16 cellular contexts compared by ENCODE assay signal in the genomic region with DNA sequence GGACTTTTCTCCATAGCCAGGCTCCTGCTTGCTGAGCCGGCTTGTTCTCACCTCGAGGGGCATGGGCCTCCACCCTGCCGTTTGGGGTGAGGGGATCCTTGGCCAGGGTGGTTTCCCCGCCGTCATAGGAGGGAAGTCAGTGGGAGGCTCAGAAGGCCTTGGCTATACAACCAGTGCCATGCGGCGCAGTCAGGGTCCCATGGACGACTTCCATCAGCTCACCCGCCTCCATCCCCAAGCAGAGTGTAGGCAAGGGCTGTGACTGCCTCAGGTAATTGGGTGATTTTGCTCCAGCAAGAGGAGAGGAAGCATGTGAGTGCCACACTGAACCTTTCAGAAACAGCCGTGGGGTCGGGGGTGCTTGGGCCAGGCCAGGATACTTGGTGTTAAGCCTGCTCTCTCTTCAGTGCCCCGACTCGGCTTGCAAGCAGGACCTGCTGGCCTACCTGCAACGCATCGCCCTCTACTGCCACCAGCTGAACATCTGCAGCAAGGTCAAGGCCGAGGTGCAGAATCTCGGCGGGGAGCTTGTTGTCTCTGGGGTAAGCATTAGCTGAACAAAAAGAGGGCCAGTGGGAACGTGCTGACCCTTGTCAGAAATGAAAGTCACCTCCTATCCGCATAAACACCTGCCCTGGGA. TPM values are rescaled to one million over a fixed set of nuclear protein-coding genes. Genes with fewer than 3 reads are reported as not detected.
DNase-seq lines count a peak whose midpoint lies in the region; ATAC-seq and TF ChIP-seq lines count a peak whose summit lies in the region.
"Had no signal": no experiment of that assay in that cellular context is flagged by ENCODE, and none has a peak within 500 bp of the region (broad histone marks: within the 10 kb centered on the region; RNA-seq: fewer than 3 reads in every experiment).

No MANE protein-coding gene starts in this region.

- H3K9me2 ChIP-seq in OCI-LY1 (ENCODE audit: low read depth, low read length), result no peaks in the 10 kb centered on the region

- no peak for DNase-seq in AG09309 (ENCODE audit: low read depth)
- DNase-seq in GM12865 (ENCODE audit: low read depth), result peak; percentile 27
- no peak for DNase-seq in fibroblast of villous mesenchyme (ENCODE audit: low read depth)
- no peak for DNase-seq in stimulated activated naive CD8-positive, alpha-beta T cell treated with anti-CD3 and anti-CD28 coated beads, Interleukin-15, amount 100 ng/mL, for 72 hours
- no peak for DNase-seq in hypothalamus (lab: John Stamatoyannopoulos, UW)
- no peak for DNase-seq in activated CD4-positive, alpha-beta memory T cell treated with anti-CD3 and anti-CD28 coated beads, Interleukin-2, amount 10 ng/mL, durations not matched to agents 7 days and 5 days
- DNase-seq in cortex of kidney (lab: John Stamatoyannopoulos, UW), result no peak
- DNase-seq: activated T-cell treated with anti-CD3 and anti-CD28 coated beads, Interleukin-2, amount 50 U/mL, for 48 hours; amygdala; effector CD8-positive, alpha-beta T cell; stimulated activated CD4-positive, alpha-beta T cell treated with anti-CD3 and anti-CD28 coated beads, Interleukin-2, amount 100 ng/mL, for 48 hours had no signal

- H3F3A ChIP-seq in OCI-LY1 (ENCODE audit: insufficient read depth, low read length), result no peaks in the 10 kb centered on the region

- POLR2A ChIA-PET in activated CD4-positive, alpha-beta memory T cell treated with anti-CD3 and anti-CD28 coated beads, Interleukin-2, amount 10 ng/mL, durations not matched to agents 7 days and 5 days (lab: Charles Lee), result no interaction called here

- CTCF ChIA-PET in activated CD4-positive, alpha-beta memory T cell treated with anti-CD3 and anti-CD28 coated beads, Interleukin-2, amount 10 ng/mL, durations not matched to agents 7 days and 5 days (lab: Charles Lee), result interaction anchor here (0.6 kb wide), 1 partner anchor 322 kb away, joined by 3 read pairs; no protein-coding TSS in a partner anchor

- no peak overlapping the region for H3K27ac Mint-ChIP-seq in stimulated activated naive CD8-positive, alpha-beta T cell treated with anti-CD3 and anti-CD28 coated beads, Interleukin-15, amount 100 ng/mL, for 72 hours
- H3K27ac Mint-ChIP-seq in activated CD4-positive, alpha-beta memory T cell treated with anti-CD3 and anti-CD28 coated beads, Interleukin-2, amount 10 ng/mL, durations not matched to agents 7 days and 5 days, result no peak overlapping the region
- H3K27ac Mint-ChIP-seq: stimulated activated memory B cell treated with anti-CD40 and anti-IgM and Interleukin-4, amounts not matched to agents 10 μg/mL and 1 μg/mL and 100 μg/mL, for 72 hours had no signal

- no peaks in the 10 kb centered on the region for H3K27me3 Mint-ChIP-seq in stimulated activated naive CD8-positive, alpha-beta T cell treated with anti-CD3 and anti-CD28 coated beads, Interleukin-15, amount 100 ng/mL, for 72 hours
- H3K27me3 Mint-ChIP-seq in activated CD4-positive, alpha-beta memory T cell treated with anti-CD3 and anti-CD28 coated beads, Interleukin-2, amount 10 ng/mL, durations not matched to agents 7 days and 5 days, result no peaks in the 10 kb centered on the region
- H3K27me3 Mint-ChIP-seq: stimulated activated memory B cell treated with anti-CD40 and anti-IgM and Interleukin-4, amounts not matched to agents 10 μg/mL and 1 μg/mL and 100 μg/mL, for 72 hours had no signal

- no peaks in the 10 kb centered on the region for H3K9me3 ChIP-seq in OCI-LY1 (ENCODE audit: low read length)
- H3K9me3 ChIP-seq: BLaER1, gastroesophageal sphincter had no signal

- H3K9ac ChIP-seq in OCI-LY1 (ENCODE audit: low read length), result no peak overlapping the region
- H3K9ac ChIP-seq: BLaER1 had no signal

- H4K20me1 ChIP-seq in OCI-LY1 (ENCODE audit: insufficient read depth, low read length), result no peaks in the 10 kb centered on the region

- no peak overlapping the region for H3K4me3 Mint-ChIP-seq in stimulated activated naive CD8-positive, alpha-beta T cell treated with anti-CD3 and anti-CD28 coated beads, Interleukin-15, amount 100 ng/mL, for 72 hours
- H3K4me3 Mint-ChIP-seq in activated CD4-positive, alpha-beta memory T cell treated with anti-CD3 and anti-CD28 coated beads, Interleukin-2, amount 10 ng/mL, durations not matched to agents 7 days and 5 days, result no peak overlapping the region
- H3K4me3 Mint-ChIP-seq: stimulated activated memory B cell treated with anti-CD40 and anti-IgM and Interleukin-4, amounts not matched to agents 10 μg/mL and 1 μg/mL and 100 μg/mL, for 72 hours had no signal

- H3K79me2 ChIP-seq in OCI-LY1 (ENCODE audit: insufficient read depth, low read length), result no peaks in the 10 kb centered on the region

- no peaks in the 10 kb centered on the region for H3K9me3 Mint-ChIP-seq in stimulated activated naive CD8-positive, alpha-beta T cell treated with anti-CD3 and anti-CD28 coated beads, Interleukin-15, amount 100 ng/mL, for 72 hours
- H3K9me3 Mint-ChIP-seq in activated CD4-positive, alpha-beta memory T cell treated with anti-CD3 and anti-CD28 coated beads, Interleukin-2, amount 10 ng/mL, durations not matched to agents 7 days and 5 days, result no peaks in the 10 kb centered on the region
- H3K9me3 Mint-ChIP-seq: stimulated activated memory B cell treated with anti-CD40 and anti-IgM and Interleukin-4, amounts not matched to agents 10 μg/mL and 1 μg/mL and 100 μg/mL, for 72 hours had no signal

- H3K4me2 ChIP-seq in OCI-LY1 (ENCODE audit: low read length), result no peak overlapping the region
- H3K4me2 ChIP-seq: BLaER1 had no signal

- H3K36me3 Mint-ChIP-seq in activated CD4-positive, alpha-beta memory T cell treated with anti-CD3 and anti-CD28 coated beads, Interleukin-2, amount 10 ng/mL, durations not matched to agents 7 days and 5 days (ENCODE audit: low read depth), result peaks cover 19% of the 10 kb centered on the region

- no peaks in the 10 kb centered on the region for H3K36me3 ChIP-seq in OCI-LY1 (ENCODE audit: insufficient read depth, low read length)

- no peak for ATAC-seq in stimulated activated naive CD8-positive, alpha-beta T cell treated with anti-CD3 and anti-CD28 coated beads, Interleukin-15, amount 100 ng/mL, for 72 hours
- ATAC-seq: activated CD4-positive, CD25-positive, alpha-beta regulatory T cell treated with anti-CD3 and anti-CD28 coated beads, Interleukin-2, amount 50 U/mL, for 24 hours; gastroesophageal sphincter; stimulated activated memory B cell treated with anti-CD40 and anti-IgM and Interleukin-4, amounts not matched to agents 10 μg/mL and 1 μg/mL and 100 μg/mL, for 72 hours had no signal

- H2AFZ ChIP-seq in OCI-LY1 (ENCODE audit: low read length), result no peak overlapping the region

- H3K4me3 ChIP-seq in AG09309 (ENCODE audit: control insufficient read depth, low read depth, low read length) (no peak overlapping the region), GM12865 (ENCODE audit: low read depth, low read length) (no peak overlapping the region), OCI-LY1 (ENCODE audit: low read depth, low read length, poor library complexity, severe bottlenecking) (no peak overlapping the region), fibroblast of villous mesenchyme (ENCODE audit: low read depth, low read length) (no peak overlapping the region)
- H3K4me3 ChIP-seq: BLaER1, gastroesophageal sphincter had no signal

- H3K4me1 ChIP-seq in OCI-LY1 (ENCODE audit: insufficient read depth, low read length, severe bottlenecking), result no peaks in the 10 kb centered on the region

- TF ChIP-seq CTCF in AG09309 (IDR thresholded peaks at IDR 0.05; ENCODE audit: control insufficient read depth, insufficient read depth, low read depth, low read length, missing control alignments), result peak; percentile 3
- peak; percentile 3 for TF ChIP-seq CTCF in GM12865 (IDR thresholded peaks at IDR 0.05; ENCODE audit: insufficient read depth, low read depth, low read length, missing control alignments)
- TF ChIP-seq CTCF in OCI-LY1 (IDR thresholded peaks at IDR 0.05; ENCODE audit: low read length), result peak; percentile 29; the same call in 1 of the 2 replicates
- TF ChIP-seq CTCF in fibroblast of villous mesenchyme (IDR thresholded peaks at IDR 0.05; ENCODE audit: insufficient read depth, low read depth, low read length), result peak; percentile 9

- H3K27ac ChIP-seq in OCI-LY1 (ENCODE audit: low read depth, low read length, poor library complexity, severe bottlenecking), result no peak overlapping the region
- H3K27ac ChIP-seq: BLaER1, gastroesophageal sphincter had no signal

- no peaks in the 10 kb centered on the region for H3K4me1 Mint-ChIP-seq in stimulated activated naive CD8-positive, alpha-beta T cell treated with anti-CD3 and anti-CD28 coated beads, Interleukin-15, amount 100 ng/mL, for 72 hours
- H3K4me1 Mint-ChIP-seq in activated CD4-positive, alpha-beta memory T cell treated with anti-CD3 and anti-CD28 coated beads, Interleukin-2, amount 10 ng/mL, durations not matched to agents 7 days and 5 days, result no peaks in the 10 kb centered on the region
- H3K4me1 Mint-ChIP-seq: stimulated activated memory B cell treated with anti-CD40 and anti-IgM and Interleukin-4, amounts not matched to agents 10 μg/mL and 1 μg/mL and 100 μg/mL, for 72 hours had no signal

- H3K27me3 ChIP-seq in OCI-LY1 (ENCODE audit: insufficient read depth, low read length), result no peaks in the 10 kb centered on the region
- H3K27me3 ChIP-seq: BLaER1, gastroesophageal sphincter had no signal

RNA-seq across cellular contexts. Expression of a gene that starts 57.2 kb away (rescaled TPM):
- total RNA-seq in fibroblast of villous mesenchyme, result under 0.01 and 0.32 TPM in 2 replicates
- total RNA-seq in activated CD4-positive, alpha-beta memory T cell treated with anti-CD3 and anti-CD28 coated beads, Interleukin-2, amount 10 ng/mL, durations not matched to agents 7 days and 5 days, result under 1 TPM in 1 of 2 experiments, not detected in 1; 0.23 TPM
